ENCODE assay signal across 8 cellular contexts in the genomic region with DNA sequence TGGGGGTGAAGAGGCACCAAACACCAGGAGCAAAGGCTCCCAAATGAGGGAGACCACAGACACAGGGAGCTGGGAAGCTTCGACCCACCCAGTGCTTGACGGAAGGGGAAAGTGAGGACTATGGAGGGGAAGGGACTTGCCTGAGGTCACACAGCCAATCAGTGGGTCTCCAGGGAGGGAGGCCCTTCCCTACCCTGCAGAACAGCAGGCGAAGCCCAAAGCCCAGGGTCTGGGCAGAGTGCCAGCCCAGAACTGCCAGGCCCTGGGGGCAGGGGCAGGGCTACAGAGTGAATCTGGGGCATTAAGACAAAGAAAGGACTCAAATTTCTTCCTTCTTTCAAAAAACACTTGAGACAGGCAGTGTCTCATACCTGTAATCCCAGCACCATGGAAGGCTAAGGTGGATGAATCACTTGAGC. TPM values are rescaled to one million over a fixed set of nuclear protein-coding genes. Genes with fewer than 3 reads are reported as not detected.
DNase-seq lines count a peak whose midpoint lies in the region; ATAC-seq, FAIRE-seq and TF ChIP-seq lines count a peak whose summit lies in the region.

No MANE protein-coding gene starts in this region.

- H2AFZ ChIP-seq in keratinocyte (ENCODE audit: control insufficient read depth, low read length), result no peak overlapping the region

- 76 to 82% methylated on average over 3 of the region's 3 CpGs for WGBS in heart right ventricle, 2 donors

- H3K27ac ChIP-seq in heart right ventricle, result peak overlapping the region in 8 of 10 donors; percentile 8 to 90 (median 85)
- H3K27ac ChIP-seq in keratinocyte (ENCODE audit: control insufficient read depth, insufficient read depth, low read length), result peak overlapping the region; percentile 24

- peaks cover 5% of the 10 kb centered on the region for H3K79me2 ChIP-seq in keratinocyte (ENCODE audit: control insufficient read depth, insufficient read depth, low read length)

- no peaks in the 10 kb centered on the region for H4K20me1 ChIP-seq in keratinocyte (ENCODE audit: control insufficient read depth, extremely low read depth, insufficient read depth, low read length)

- H3K27me3 ChIP-seq in heart right ventricle (no peaks in the 10 kb centered on the region), keratinocyte (ENCODE audit: control insufficient read depth, extremely low read depth, insufficient read depth, low read length) (no peaks in the 10 kb centered on the region)

- H3K4me3 ChIP-seq in heart right ventricle (no peak overlapping the region), keratinocyte (ENCODE audit: control insufficient read depth in 2 of 3, extremely low read depth in 1 of 3, insufficient read depth in 2 of 3, low read depth in 1 of 3, low read length in 3 of 3) (no peak overlapping the region)

- H3K4me1 Mint-ChIP-seq in T-helper 17 cell, result peaks cover 48% of the 10 kb centered on the region

- dilution Hi-C loops in keratinocyte (cut with MboI; ENCODE audit: extremely low pct_ligation_motif_present, low sequenced_read_pairs), result no loop called here

- intact Hi-C loops in heart right ventricle (cut with DNase I) (loop anchor here in 5 of 10 donors (2.0 to 5.0 kb wide), 2 partner anchors 43 to 81 kb away; a partner anchor contains a TSS), Right ventricle myocardium inferior (cut with DNase I) (no loop called here)

- no peaks in the 10 kb centered on the region for H3K9me1 ChIP-seq in keratinocyte (ENCODE audit: control insufficient read depth, extremely low read depth, insufficient read depth, low read length)

- TF ChIP-seq CTCF in heart right ventricle (IDR thresholded peaks at IDR 0.05), result no peak
- TF ChIP-seq CTCF in keratinocyte (optimal IDR thresholded peaks at IDR 0.05 in 1 of 3, IDR thresholded peaks at IDR 0.05 in 1 of 3, conservative IDR thresholded peaks at IDR 0.05 in 1 of 3; ENCODE audit: extremely low read depth in 1 of 3, insufficient read depth in 2 of 3, low read length in 3 of 3), result no peak

- no peaks in the 10 kb centered on the region for H3K27me3 Mint-ChIP-seq in T-helper 17 cell

- FAIRE-seq in keratinocyte (lab: Jason Lieb, UNC), result peak; percentile 76

- peak overlapping the region; percentile 92 for H3K4me3 Mint-ChIP-seq in T-helper 17 cell

- H3K9me3 ChIP-seq in heart right ventricle (no peaks in the 10 kb centered on the region), T-helper 17 cell (ENCODE audit: control insufficient read depth, low read length, poor library complexity, severe bottlenecking) (no peaks in the 10 kb centered on the region), keratinocyte (ENCODE audit: control insufficient read depth, low read depth, low read length) (no peaks in the 10 kb centered on the region)

- peak overlapping the region; percentile 30 for H3K4me2 ChIP-seq in keratinocyte (ENCODE audit: control insufficient read depth, extremely low read depth, insufficient read depth, low read depth, low read length)

- peaks cover 42 to 97% (median 89%) of the 10 kb centered on the region in 9 donors for H3K4me1 ChIP-seq in heart right ventricle
- peaks cover 22% of the 10 kb centered on the region for H3K4me1 ChIP-seq in keratinocyte (ENCODE audit: control insufficient read depth, extremely low read depth, insufficient read depth, low read length)

- peak overlapping the region; percentile 56 for H3K9ac ChIP-seq in keratinocyte (ENCODE audit: control insufficient read depth, extremely low read depth, insufficient read depth, low read length)

- DNase-seq in heart right ventricle (no peak), Right ventricle myocardium inferior (ENCODE audit: missing footprints) (no peak), T-helper 17 cell (no peak), keratinocyte (ENCODE audit: low read depth, low spot score) (no peak), NCI-H510A treated with DMSO at 0.1 percent for 48 hours (lab: John Stamatoyannopoulos, UW) (no peak), NOMO-1 treated with dmso at 0.1 percent for 144 hours (lab: John Stamatoyannopoulos, UW; ENCODE audit: unreplicated experiment) (no peak)

- no peaks in the 10 kb centered on the region for H3K36me3 ChIP-seq in heart right ventricle
- H3K36me3 ChIP-seq in keratinocyte (ENCODE audit: control insufficient read depth in 2 of 2, extremely low read depth in 1 of 2, insufficient read depth in 2 of 2, low read length in 2 of 2), result no peaks in the 10 kb centered on the region

- no peaks in the 10 kb centered on the region for H3K36me3 Mint-ChIP-seq in T-helper 17 cell (ENCODE audit: low read depth)

- ATAC-seq in heart right ventricle (no peak), Right ventricle myocardium inferior (no peak), T-helper 17 cell (no peak), HG02588 (IDR thresholded peaks at IDR 0.05; ENCODE audit: unreplicated experiment) (no peak), HG03571 (IDR thresholded peaks at IDR 0.05; ENCODE audit: unreplicated experiment) (no peak)

- H3K27ac Mint-ChIP-seq in T-helper 17 cell, result peak overlapping the region; percentile 98

RNA-seq across cellular contexts. Expression of a gene that starts 45.5 kb away (rescaled TPM):
- 10 to 100 TPM; 30.6 to 81.8 (median 53.1) TPM for total RNA-seq in heart right ventricle
- polyA plus RNA-seq in heart right ventricle, result 10 to 100 TPM; 41.4 to 44.7 TPM
- total RNA-seq in Right ventricle myocardium inferior, result 49.3 TPM
- total RNA-seq in T-helper 17 cell, result 100 to 1,000 TPM; 116 to 117 TPM
- 30.9 to 59.1 TPM (median 55.5 TPM) in 3 replicates for polyA plus RNA-seq in keratinocyte
- polyA plus RNA-seq in keratinocyte (2011; ENCODE audit: low read depth), result 25.1 TPM
- 27.2 and 30.0 TPM in 2 replicates for polyA plus RNA-seq in keratinocyte (2011; cell fraction: cytosol; rRNA removed)
- polyA plus RNA-seq in keratinocyte (2011; cell fraction: nucleus; rRNA removed), result 101 and 110 TPM in 2 replicates
- 28.3 and 58.7 TPM in 2 replicates for polyA plus RNA-seq in keratinocyte (2012; ENCODE audit: low replicate concordance)
- polyA minus RNA-seq in keratinocyte, result 30.9 to 124 TPM (median 45.5 TPM) in 3 replicates
- polyA minus RNA-seq in keratinocyte (2011; cell fraction: cytosol; rRNA and poly(A)+ RNA removed), result 38.0 TPM
- polyA minus RNA-seq in keratinocyte (2011; cell fraction: nucleus; rRNA and poly(A)+ RNA removed), result 86.6 and 113 TPM in 2 replicates
